Comparison of ENCODE assay signal across 8 cellular contexts in the genomic region with DNA sequence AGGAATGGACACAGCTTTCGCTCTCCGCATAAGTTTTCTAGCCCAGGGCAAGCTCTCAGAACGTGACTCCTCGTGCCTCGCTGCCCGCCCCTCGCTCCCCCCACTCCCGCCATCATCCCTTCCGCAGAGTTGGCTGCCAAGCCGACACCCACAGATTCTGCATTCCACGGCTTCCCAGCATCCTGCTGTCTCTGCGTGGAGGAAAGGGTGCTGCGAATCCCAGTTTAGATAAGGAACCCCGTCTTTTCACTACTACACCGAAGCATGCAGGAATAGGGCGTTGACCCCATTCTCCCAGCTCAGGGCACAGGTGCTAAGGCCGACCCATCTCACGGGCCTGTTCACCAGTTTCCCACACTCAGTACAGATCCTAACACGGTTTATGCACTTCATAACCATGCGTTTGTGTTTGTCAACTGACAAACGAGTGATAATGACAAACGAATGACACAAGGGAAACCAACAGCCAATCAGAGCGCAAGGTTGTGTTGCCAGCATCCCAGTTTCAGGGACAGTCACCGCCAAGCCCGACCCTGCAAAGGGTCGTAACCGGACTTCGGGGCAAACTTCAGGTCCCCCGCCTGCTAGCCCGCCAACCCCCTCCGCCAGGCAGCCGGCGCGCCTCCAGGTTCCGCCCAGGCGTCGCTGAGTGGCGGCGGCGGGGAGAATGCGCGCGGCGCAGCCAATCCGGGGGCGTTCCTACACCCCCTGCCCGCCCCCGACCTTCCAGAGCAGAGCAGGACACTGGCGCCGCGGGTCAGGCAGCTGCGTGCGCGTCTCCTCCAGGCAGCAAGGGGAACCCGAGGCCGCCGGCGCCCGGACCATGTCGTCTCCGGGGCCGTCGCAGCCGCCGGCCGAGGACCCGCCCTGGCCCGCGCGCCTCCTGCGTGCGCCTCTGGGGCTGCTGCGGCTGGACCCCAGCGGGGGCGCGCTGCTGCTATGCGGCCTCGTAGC. TPM values are rescaled to one million over a fixed set of nuclear protein-coding genes. Genes with fewer than 3 reads are reported as not detected.
DNase-seq lines count a peak whose midpoint lies in the region; ATAC-seq and TF ChIP-seq lines count a peak whose summit lies in the region.

A gene (plus strand): TSS at position 729 of the 954 bp plus-strand sequence. CDS start 95 bp downstream, at position 824.

- peaks cover 8% of the 10 kb centered on the region for H3K27me3 Mint-ChIP-seq in endothelial cell (ENCODE audit: unreplicated experiment)

- H3K4me1 Mint-ChIP-seq in endothelial cell (ENCODE audit: unreplicated experiment) = peaks cover 4% of the 10 kb centered on the region

- no peaks in the 10 kb centered on the region for H3K27me3 ChIP-seq in mononuclear cell (ENCODE audit: insufficient read depth, low read length)

- no peak for TF ChIP-seq CTCF in endothelial cell (IDR thresholded peaks at IDR 0.05; ENCODE audit: unreplicated experiment)

- peaks cover 19% of the 10 kb centered on the region for H3K4me1 ChIP-seq in mononuclear cell (ENCODE audit: insufficient read depth, low read length)

- H3K9me3 ChIP-seq in mononuclear cell (ENCODE audit: low read depth, low read length) = no peaks in the 10 kb centered on the region

- H3K36me3 Mint-ChIP-seq in endothelial cell (ENCODE audit: low read depth, unreplicated experiment) = no peaks in the 10 kb centered on the region

- H3K9me3 Mint-ChIP-seq in endothelial cell (ENCODE audit: unreplicated experiment) = no peaks in the 10 kb centered on the region

- ATAC-seq in GM19324 (IDR thresholded peaks at IDR 0.05; ENCODE audit: low FRiP score, unreplicated experiment) (peak; percentile 98), HG03457 (IDR thresholded peaks at IDR 0.05; ENCODE audit: unreplicated experiment) (peak; percentile 97)

- peak within 1 kb of the TSS; percentile 61 for H3K4me3 ChIP-seq in mononuclear cell (ENCODE audit: low read length)

- H3K27ac Mint-ChIP-seq in endothelial cell (ENCODE audit: unreplicated experiment) = no peak within 1 kb of the TSS

- DNase-seq in CD1c-positive myeloid dendritic cell (ENCODE audit: extremely low spot score) (peak; percentile 77), NOMO-1 treated with dmso at 0.1 percent for 144 hours (lab: John Stamatoyannopoulos, UW; ENCODE audit: unreplicated experiment) (peak; percentile 70), endothelial cell (ENCODE audit: low spot score) (peak; percentile 78)
- DNase-seq in activated CD8-positive, alpha-beta memory T cell treated with anti-CD3 and anti-CD28 coated beads, Interleukin-2, amount 50 U/mL, for 4 hours = peak; percentile 80
- peak; percentile 62 to 70 for DNase-seq in stimulated activated CD8-positive, alpha-beta memory T cell treated with anti-CD3 and anti-CD28 coated beads, Interleukin-2, amount 100 ng/mL, for 48 hours (ENCODE audit: low read depth in 2 of 2)

- peak within 1 kb of the TSS; percentile 90 for H3K4me3 Mint-ChIP-seq in endothelial cell (ENCODE audit: unreplicated experiment)

RNA-seq across cellular contexts. Expression of the gene that starts here (rescaled TPM):
- 3.1 TPM for total RNA-seq in endothelial cell (ENCODE audit: unreplicated experiment)
- total RNA-seq in mononuclear cell = 4.0 TPM

Comparison
In these comparisons a context has a peak if more than half of its experiments do, and no peak if none do; other contexts are left out.
1. Peak in every context shown above with its lines: DNase-seq, ATAC-seq and H3K4me3 ChIP-seq.